ENCODE assay signal across 8 cellular contexts in the genomic region with DNA sequence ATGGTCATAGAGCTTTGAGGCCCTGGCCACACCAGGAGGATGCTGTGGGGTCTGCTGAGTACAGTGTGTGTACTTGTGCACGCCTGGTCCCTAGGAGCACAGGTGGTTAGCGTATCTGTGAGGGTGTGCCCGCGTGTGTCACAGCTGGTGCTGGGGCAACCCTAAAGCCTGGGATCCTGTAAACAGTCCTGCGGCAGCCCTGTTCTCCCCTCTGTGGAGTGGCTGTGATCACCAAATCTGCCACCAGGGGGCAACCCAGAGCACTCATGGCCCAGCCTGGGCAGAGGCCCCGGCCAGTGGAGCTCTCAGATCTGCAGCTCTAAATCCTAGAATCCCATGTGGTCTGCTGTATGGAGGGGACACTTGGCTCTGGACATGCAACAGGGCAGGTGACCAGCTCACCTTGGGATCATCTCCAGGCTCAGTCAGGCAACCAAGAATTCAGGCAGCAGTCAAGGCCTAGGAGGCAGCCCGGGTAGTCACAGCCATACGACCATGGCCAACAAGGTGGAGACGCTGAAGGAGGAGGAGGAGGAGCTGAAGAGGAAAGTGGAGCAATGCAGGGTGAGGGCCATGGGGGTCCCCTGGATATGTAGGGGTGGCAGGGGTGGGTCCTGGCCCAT. TPM values are rescaled to one million over a fixed set of nuclear protein-coding genes. Genes with fewer than 3 reads are reported as not detected.
DNase-seq lines count a peak whose midpoint lies in the region; ATAC-seq and TF ChIP-seq lines count a peak whose summit lies in the region.

No MANE protein-coding gene starts in this region.

- H3K9me3 ChIP-seq in PC-3 (ENCODE audit: low read length) = no peaks in the 10 kb centered on the region

- intact Hi-C loops in PC-3 (cut with micrococcal nuclease) = loop anchor here (2.0 kb wide), 1 partner anchor 37 kb away; no protein-coding TSS in a partner anchor
- intact Hi-C loops in natural killer cell (cut with micrococcal nuclease) = loop anchor here (1.0 kb wide), 1 partner anchor 38 kb away; no protein-coding TSS in a partner anchor

- no peaks in the 10 kb centered on the region for H3K36me3 ChIP-seq in PC-3 (ENCODE audit: low read depth, low read length)

- no peak overlapping the region for H3K27ac ChIP-seq in PC-3 (ENCODE audit: low read length)

- H3K9me3 Mint-ChIP-seq in natural killer cell = no peaks in the 10 kb centered on the region

- H3K4me3 ChIP-seq in PC-3 (ENCODE audit: low read length) = no peak overlapping the region

- peak overlapping the region; percentile 53 for H3K4me3 Mint-ChIP-seq in natural killer cell

- H3K27ac Mint-ChIP-seq in natural killer cell = peak overlapping the region; percentile 75

- no peaks in the 10 kb centered on the region for H3K27me3 ChIP-seq in PC-3 (ENCODE audit: low read length)

- TF ChIP-seq CTCF in PC-3 (conservative IDR thresholded peaks at IDR 0.05; ENCODE audit: low read depth, low read length) (peak; percentile 82), natural killer cell (IDR thresholded peaks at IDR 0.05) (peak; percentile 91)

- DNase-seq in EH (ENCODE audit: low read depth) (peak; percentile 75), PC-3 (peak; percentile 80), activated T-cell treated with anti-CD3 and anti-CD28 coated beads for 24 hours (ENCODE audit: low read depth) (peak; percentile 80), natural killer cell (peak; percentile 90)
- peak; percentile 49 to 88 (median 80) for DNase-seq in stimulated activated naive CD4-positive, alpha-beta T cell (lab: John Stamatoyannopoulos, UW)

- H2AFZ ChIP-seq in PC-3 (ENCODE audit: low read length) = no peak overlapping the region

- no peaks in the 10 kb centered on the region for H3F3A ChIP-seq in PC-3 (ENCODE audit: low read length, unreplicated experiment)

- H3K9me2 ChIP-seq in PC-3 (replicated peaks; ENCODE audit: low read length) = no peaks in the 10 kb centered on the region

- no peaks in the 10 kb centered on the region for H3K36me3 Mint-ChIP-seq in natural killer cell

- no peaks in the 10 kb centered on the region for H3K27me3 Mint-ChIP-seq in natural killer cell (ENCODE audit: low read depth in 2 of 2)

- no peak overlapping the region for H3K9ac ChIP-seq in PC-3 (ENCODE audit: low read length)

- POLR2A ChIA-PET in PC-3 (lab: Charles Lee; ENCODE audit: unreplicated experiment) = interaction anchor here (0.6 kb wide), 2 partner anchors 16 to 103 kb away, joined by 4 to 9 read pairs; no protein-coding TSS in a partner anchor

- H4K20me1 ChIP-seq in PC-3 (ENCODE audit: low read length) = no peaks in the 10 kb centered on the region

- H3K4me1 Mint-ChIP-seq in natural killer cell = peaks cover 18 to 50% of the 10 kb centered on the region in 2 donors

- no peak overlapping the region for H3K4me2 ChIP-seq in PC-3 (ENCODE audit: low read length)

- H3K4me1 ChIP-seq in PC-3 (ENCODE audit: insufficient read depth, low read length) = peaks cover 9% of the 10 kb centered on the region; the same call in 1 of the 2 replicates

- ATAC-seq in HG03095 (IDR thresholded peaks at IDR 0.05; ENCODE audit: unreplicated experiment) (peak; percentile 43), PC-3 (peak; percentile 85), esophagus mucosa (peak; percentile 55), natural killer cell (peak; percentile 69 to 82 (median 71)), HG03342 (IDR thresholded peaks at IDR 0.05; ENCODE audit: unreplicated experiment) (no peak)

- no TSS peak for BruUV-seq in PC-3 (replicated peaks; lab: Mats Ljungman, UMichigan)

- CTCF ChIA-PET in PC-3 (lab: Charles Lee) = interaction anchor here (0.5 to 1.9 kb wide), 10 partner anchors 15 to 139 kb away, joined by 3 to 15 read pairs (median 3); a partner anchor contains a TSS

- 0 out of 2 replicates have a peak, but pooled peaks cover 6% of the 10 kb centered on the region for H3K79me2 ChIP-seq in PC-3 (ENCODE audit: low read length)

RNA-seq across cellular contexts. Expression of a gene that starts 3.9 kb away (rescaled TPM):
- 18.0 and 23.2 TPM in 2 replicates for total RNA-seq in PC-3 (2014; rRNA removed)
- 40.2 TPM for total RNA-seq in esophagus mucosa
- 100 to 1,000 TPM; 163 to 189 (median 163) TPM for total RNA-seq in natural killer cell

RNA-seq across cellular contexts. Expression of a gene that starts 15.2 kb away (rescaled TPM):
- total RNA-seq in PC-3 (2014; rRNA removed) = 36.9 and 51.3 TPM in 2 replicates
- 2.5 TPM for total RNA-seq in esophagus mucosa
- 10 to 100 TPM in 2 of 3 donors, 1 to 10 TPM in 1; 8.3 to 14.2 (median 13.4) TPM for total RNA-seq in natural killer cell

RNA-seq across cellular contexts. Expression of a gene that starts 32.1 kb away (rescaled TPM):
- total RNA-seq in PC-3 (2014; rRNA removed) (1,612 and 2,325 TPM in 2 replicates), esophagus mucosa (55.5 TPM), natural killer cell (100 to 1,000 TPM; 195 to 218 (median 214) TPM)

RNA-seq across cellular contexts. Expression of a gene that starts 34.7 kb away (rescaled TPM):
- total RNA-seq in PC-3 (2014; rRNA removed) (49.1 and 55.7 TPM in 2 replicates), esophagus mucosa (28.4 TPM), natural killer cell (10 to 100 TPM; 69.3 to 87.8 (median 80.2) TPM)

RNA-seq across cellular contexts. Expression of a gene that starts 42.8 kb away (rescaled TPM):
- total RNA-seq in PC-3 (2014; rRNA removed) = 32.9 and 45.4 TPM in 2 replicates
- 32.8 TPM for total RNA-seq in esophagus mucosa
- 10 to 100 TPM; 28.0 to 45.1 (median 39.0) TPM for total RNA-seq in natural killer cell
